Comparison of ENCODE assay signal across 8 cellular contexts in genomic region chr1:160205974-160206369, GRCh38. TPM values are rescaled to one million over a fixed set of nuclear protein-coding genes. Genes with fewer than 3 reads are reported as not detected.
DNase-seq lines count a peak whose midpoint lies in the region; ATAC-seq and TF ChIP-seq lines count a peak whose summit lies in the region.

No MANE protein-coding gene starts in this region.

- H3K18ac ChIP-seq in neuronal stem cell (ENCODE audit: low read length): no peak overlapping the region

- H2BK15ac ChIP-seq in neuronal stem cell (ENCODE audit: low read length): no peak overlapping the region

- no peak for TF ChIP-seq CTCF in fibroblast of pulmonary artery (IDR thresholded peaks at IDR 0.05; ENCODE audit: low read length, missing control alignments)
- TF ChIP-seq CTCF in thyroid gland (IDR thresholded peaks at IDR 0.05): no peak

- H3K27me3 ChIP-seq in neuronal stem cell (ENCODE audit: control insufficient read depth in 3 of 3, insufficient read depth in 3 of 3, low read depth in 1 of 3, low read length in 3 of 3): no peaks in the 10 kb centered on the region
- H3K27me3 ChIP-seq in thyroid gland: no peaks in the 10 kb centered on the region

- ATAC-seq in Right ventricle myocardium inferior: peak; percentile 32
- ATAC-seq in GM18520 (IDR thresholded peaks at IDR 0.05; ENCODE audit: unreplicated experiment): no peak

- no CpG with 5 or more reads among the region's 10 CpGs for WGBS in neuronal stem cell (ENCODE audit: extremely low coverage in 2 of 2, insufficient read length in 2 of 2, insufficient replicate concordance in 1 of 2), 2 donors
- WGBS in thyroid gland, 2 donors: 4 to 10% methylated on average over 10 of the region's 10 CpGs

- no peak overlapping the region for H4K91ac ChIP-seq in neuronal stem cell (ENCODE audit: low read depth, low read length, poor library complexity)

- H3K4me2 ChIP-seq in neuronal stem cell (ENCODE audit: insufficient read depth, low read length, poor library complexity, severe bottlenecking): peak overlapping the region; percentile 97

- intact Hi-C loops in Right ventricle myocardium inferior (cut with DNase I) (loop anchor here (5.0 kb wide), 2 partner anchors 36 to 89 kb away; partner anchors contain the start of gene ATP1A2), cardiac septum (cut with DNase I) (loop anchor here (5.0 kb wide), 1 partner anchor 104 kb away; no protein-coding TSS in a partner anchor), thyroid gland (cut with DNase I) (no loop called here)

- no peak for DNase-seq in Right ventricle myocardium inferior (ENCODE audit: missing footprints)
- DNase-seq in cardiac septum (ENCODE audit: low spot score): no peak
- DNase-seq in NCI-H226: peak; percentile 45
- DNase-seq in activated T-cell treated with anti-CD3 and anti-CD28 coated beads, Interleukin-2, amount 50 U/mL, for 48 hours: peak; percentile 67 to 70
- peak; percentile 45 for DNase-seq in fibroblast of pulmonary artery (ENCODE audit: low read depth)
- no peak for DNase-seq in neuronal stem cell (ENCODE audit: low spot score)
- peak; percentile 43 to 44 for DNase-seq in thyroid gland

- H3K9me3 ChIP-seq in neuronal stem cell (replicated peaks in 1 of 2; ENCODE audit: control insufficient read depth in 2 of 2, insufficient read depth in 1 of 2, low read depth in 1 of 2, low read length in 2 of 2): no peaks in the 10 kb centered on the region
- no peaks in the 10 kb centered on the region for H3K9me3 ChIP-seq in thyroid gland

- H2BK120ac ChIP-seq in neuronal stem cell (ENCODE audit: low read depth, low read length): no peak overlapping the region

- H2AK5ac ChIP-seq in neuronal stem cell (ENCODE audit: low read depth, low read length): no peak overlapping the region

- no peak overlapping the region for H3K4ac ChIP-seq in neuronal stem cell (ENCODE audit: low read length)

- TF ChIP-seq POLR2A in thyroid gland (IDR thresholded peaks at IDR 0.05): no peak

- H3K79me1 ChIP-seq in neuronal stem cell (ENCODE audit: low read depth, low read length): peaks cover 8% of the 10 kb centered on the region

- no peak overlapping the region for H3K14ac ChIP-seq in neuronal stem cell (ENCODE audit: low read length)

- H3K4me3 ChIP-seq in fibroblast of pulmonary artery (replicated peaks; ENCODE audit: low read depth, low read length): peak overlapping the region; percentile 92
- H3K4me3 ChIP-seq in neuronal stem cell (ENCODE audit: low read length in 2 of 2): peak overlapping the region; percentile 94 to 98
- H3K4me3 ChIP-seq in thyroid gland (replicated peaks in 1 of 3): peak overlapping the region; percentile 45 to 69 (median 60)

- H2BK12ac ChIP-seq in neuronal stem cell (ENCODE audit: low read length): no peak overlapping the region

- H3K9ac ChIP-seq in neuronal stem cell (ENCODE audit: low read depth, low read length, poor library complexity): peak overlapping the region; percentile 99

- H3K27ac ChIP-seq in neuronal stem cell (replicated peaks; ENCODE audit: low read length) (peak overlapping the region; percentile 25), thyroid gland (peak overlapping the region; percentile 74 to 87 (median 86))

- peak overlapping the region; percentile 82 for H3K23ac ChIP-seq in neuronal stem cell (ENCODE audit: low read depth, low read length, poor library complexity)

- no peak overlapping the region for H4K8ac ChIP-seq in neuronal stem cell (ENCODE audit: low read depth, low read length)

- peak overlapping the region; percentile 94 for H2AFZ ChIP-seq in neuronal stem cell (ENCODE audit: low read length)

- H3K4me1 ChIP-seq in neuronal stem cell (ENCODE audit: control insufficient read depth in 2 of 2, insufficient read depth in 1 of 2, low read depth in 1 of 2, low read length in 2 of 2) (peaks cover 50 to 52% of the 10 kb centered on the region in 2 donors), thyroid gland (peaks cover 29 to 54% of the 10 kb centered on the region in 2 donors)

- H3K36me3 ChIP-seq in neuronal stem cell (replicated peaks in 1 of 2; ENCODE audit: control insufficient read depth in 2 of 2, insufficient read depth in 2 of 2, low read length in 2 of 2) (peaks cover 18 to 39% of the 10 kb centered on the region in 2 donors), thyroid gland (no peaks in the 10 kb centered on the region)

- H2BK5ac ChIP-seq in neuronal stem cell (ENCODE audit: low read length): no peak overlapping the region

RNA-seq across cellular contexts. Expression of gene PEA15, which starts 0.8 kb away (rescaled TPM):
- total RNA-seq in Right ventricle myocardium inferior (283 TPM), cardiac septum (317 TPM), thyroid gland (10 to 100 TPM; 47.9 to 68.5 (median 50.2) TPM)
- polyA plus RNA-seq in neuronal stem cell (2013, experiment 1 of 2): 162 TPM
- polyA plus RNA-seq in neuronal stem cell (2013, experiment 2 of 2): 156 TPM

RNA-seq across cellular contexts. Expression of gene CASQ1, which starts 15.6 kb away (rescaled TPM):
- total RNA-seq in Right ventricle myocardium inferior: 27.0 TPM
- total RNA-seq in cardiac septum: 57.8 TPM
- 0.47 TPM for polyA plus RNA-seq in neuronal stem cell (2013, experiment 1 of 2)
- 0.58 TPM for polyA plus RNA-seq in neuronal stem cell (2013, experiment 2 of 2)
- not detected for total RNA-seq in thyroid gland

RNA-seq across cellular contexts. Expression of gene ATP1A4, which starts 54.6 kb away (rescaled TPM):
- total RNA-seq in Right ventricle myocardium inferior: not detected
- total RNA-seq in cardiac septum: 1.0 TPM
- 0.77 TPM for polyA plus RNA-seq in neuronal stem cell (2013, experiment 1 of 2)
- polyA plus RNA-seq in neuronal stem cell (2013, experiment 2 of 2): 0.72 TPM
- total RNA-seq in thyroid gland: not detected

RNA-seq across cellular contexts. Expression of gene DCAF8, which starts 56.4 kb away (rescaled TPM):
- total RNA-seq in Right ventricle myocardium inferior (142 TPM), cardiac septum (123 TPM), thyroid gland (100 to 1,000 TPM; 221 to 239 (median 228) TPM)
- 73.6 TPM for polyA plus RNA-seq in neuronal stem cell (2013, experiment 1 of 2)
- polyA plus RNA-seq in neuronal stem cell (2013, experiment 2 of 2): 72.1 TPM

Comparison
In these comparisons a context has a peak if more than half of its experiments do, and no peak if none do; other contexts are left out.
1. DNase-seq: peak in NCI-H226 (single experiment), activated T-cell treated with anti-CD3 and anti-CD28 coated beads, Interleukin-2, amount 50 U/mL, for 48 hours (2 of 2), fibroblast of pulmonary artery (single experiment) and thyroid gland (2 of 2); none in Right ventricle myocardium inferior (single experiment), cardiac septum (single experiment) and neuronal stem cell (single experiment).
2. RNA of gene CASQ1, which starts 15.6 kb away (total RNA-seq): 57.8 TPM in cardiac septum (single experiment) and 27.0 TPM in Right ventricle myocardium inferior (single experiment); not detected in thyroid gland; every median in the first group is over 10 times any median in the second.
3. Peak in every context shown above with its lines, with median percentiles within 50 percentile points of each other: H3K4me3 ChIP-seq.